Comparison of ENCODE assay signal across 1 cellular context in the genomic region with DNA sequence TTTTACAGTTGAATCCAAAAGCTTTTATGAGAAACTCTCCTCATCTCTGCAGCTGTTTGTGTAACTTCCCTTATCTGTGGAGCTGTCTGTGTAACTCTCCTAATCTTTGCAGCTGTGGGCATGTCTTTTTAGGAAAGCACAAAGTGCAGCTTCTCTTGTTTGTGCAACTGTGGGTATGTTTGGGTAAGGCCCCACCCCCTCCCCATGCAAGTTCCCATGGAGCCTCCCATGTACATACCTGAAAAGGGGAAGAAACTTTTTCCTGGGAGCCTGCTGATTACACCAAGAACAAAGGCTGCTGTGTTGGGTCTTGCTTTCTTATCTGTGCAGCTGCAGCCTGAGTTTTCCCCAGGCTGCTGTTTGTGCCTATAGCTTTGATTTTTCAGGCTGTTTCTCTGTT.
TF ChIP-seq lines count a peak whose summit lies in the region.

No MANE protein-coding gene starts in this region.

TF ChIP-seq in HepG2, 621 proteins besides CTCF, POLR2A, EP300 and RAD21 (continued from another document and continues in another):
- TF ChIP-seq, protein P1, sequence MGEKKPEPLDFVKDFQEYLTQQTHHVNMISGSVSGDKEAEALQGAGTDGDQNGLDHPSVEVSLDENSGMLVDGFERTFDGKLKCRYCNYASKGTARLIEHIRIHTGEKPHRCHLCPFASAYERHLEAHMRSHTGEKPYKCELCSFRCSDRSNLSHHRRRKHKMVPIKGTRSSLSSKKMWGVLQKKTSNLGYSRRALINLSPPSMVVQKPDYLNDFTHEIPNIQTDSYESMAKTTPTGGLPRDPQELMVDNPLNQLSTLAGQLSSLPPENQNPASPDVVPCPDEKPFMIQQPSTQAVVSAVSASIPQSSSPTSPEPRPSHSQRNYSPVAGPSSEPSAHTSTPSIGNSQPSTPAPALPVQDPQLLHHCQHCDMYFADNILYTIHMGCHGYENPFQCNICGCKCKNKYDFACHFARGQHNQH (CRISPR knock-in tag; IDR thresholded peaks at IDR 0.05): peak; percentile 97
- TF ChIP-seq, protein P2, sequence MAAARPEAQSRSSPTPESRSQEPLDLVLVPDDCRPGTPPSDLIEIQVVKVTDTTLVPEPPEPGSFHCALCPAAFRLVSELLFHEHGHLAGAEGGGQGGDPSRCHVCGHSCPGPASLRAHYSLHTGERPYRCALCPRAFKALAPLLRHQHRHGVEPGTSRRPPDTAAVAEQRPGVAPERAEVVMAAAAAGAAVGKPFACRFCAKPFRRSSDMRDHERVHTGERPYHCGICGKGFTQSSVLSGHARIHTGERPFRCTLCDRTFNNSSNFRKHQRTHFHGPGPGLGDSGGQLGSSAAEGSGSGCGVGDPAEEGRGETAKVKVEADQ (CRISPR knock-in tag; IDR thresholded peaks at IDR 0.05; ENCODE audit: borderline replicate concordance): no peak
- TF ChIP-seq, protein P3, sequence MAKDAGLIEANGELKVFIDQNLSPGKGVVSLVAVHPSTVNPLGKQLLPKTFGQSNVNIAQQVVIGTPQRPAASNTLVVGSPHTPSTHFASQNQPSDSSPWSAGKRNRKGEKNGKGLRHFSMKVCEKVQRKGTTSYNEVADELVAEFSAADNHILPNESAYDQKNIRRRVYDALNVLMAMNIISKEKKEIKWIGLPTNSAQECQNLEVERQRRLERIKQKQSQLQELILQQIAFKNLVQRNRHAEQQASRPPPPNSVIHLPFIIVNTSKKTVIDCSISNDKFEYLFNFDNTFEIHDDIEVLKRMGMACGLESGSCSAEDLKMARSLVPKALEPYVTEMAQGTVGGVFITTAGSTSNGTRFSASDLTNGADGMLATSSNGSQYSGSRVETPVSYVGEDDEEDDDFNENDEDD (CRISPR knock-in tag; IDR thresholded peaks at IDR 0.05; ENCODE audit: borderline replicate concordance): peak; percentile 18; the same call in 1 of the 2 replicates
- TF ChIP-seq IRX3 (CRISPR knock-in tag; IDR thresholded peaks at IDR 0.05; ENCODE audit: borderline replicate concordance, low read depth) (no peak), KLF12 (CRISPR knock-in tag; IDR thresholded peaks at IDR 0.05; ENCODE audit: borderline replicate concordance) (0 out of 2 replicates have a peak, but pooled peaks have one; percentile 10), TARDBP (CRISPR knock-in tag; IDR thresholded peaks at IDR 0.05) (peak; percentile 94), CREM (IDR thresholded peaks at IDR 0.05) (peak; percentile 95), CREM (CRISPR knock-in tag; IDR thresholded peaks at IDR 0.05) (no peak), SMAD9 (CRISPR knock-in tag; IDR thresholded peaks at IDR 0.05) (no peak), NFYC (CRISPR knock-in tag; IDR thresholded peaks at IDR 0.05) (0 out of 2 replicates have a peak, but pooled peaks have one; percentile 40), FLYWCH1 (CRISPR knock-in tag; IDR thresholded peaks at IDR 0.05) (no peak), NCOR1 (IDR thresholded peaks at IDR 0.05; ENCODE audit: borderline replicate concordance, low read length) (peak; percentile 100), XRCC5 (optimal IDR thresholded peaks at IDR 0.05; ENCODE audit: low read length) (peak; percentile 86), SOX13 (IDR thresholded peaks at IDR 0.05) (peak; percentile 89), SOX13 (CRISPR knock-in tag; conservative IDR thresholded peaks at IDR 0.05 in 1 of 2, IDR thresholded peaks at IDR 0.05 in 1 of 2) (peak in 1 of 2 experiments; percentile 98; a peak in 2 of 4 replicates), MYNN (CRISPR knock-in tag; IDR thresholded peaks at IDR 0.05; ENCODE audit: low read depth) (no peak), NCOA1 (CRISPR knock-in tag; IDR thresholded peaks at IDR 0.05) (peak; percentile 95; the same call in 1 of the 2 replicates), ZSCAN9 (CRISPR knock-in tag; IDR thresholded peaks at IDR 0.05; ENCODE audit: borderline replicate concordance) (peak; percentile 79; the same call in 1 of the 2 replicates), KLF6 (CRISPR knock-in tag; IDR thresholded peaks at IDR 0.05) (peak; percentile 49; the same call in 1 of the 2 replicates), YEATS4 (CRISPR knock-in tag; IDR thresholded peaks at IDR 0.05; ENCODE audit: borderline replicate concordance) (peak; percentile 19; the same call in 1 of the 2 replicates), JUND (CRISPR knock-in tag; IDR thresholded peaks at IDR 0.05) (no peak), YEATS2 (CRISPR knock-in tag; IDR thresholded peaks at IDR 0.05; ENCODE audit: borderline replicate concordance) (peak; percentile 57; the same call in 1 of the 2 replicates), MEIS2 (CRISPR knock-in tag; IDR thresholded peaks at IDR 0.05) (peak; percentile 83), ZNF343 (CRISPR knock-in tag; IDR thresholded peaks at IDR 0.05) (peak; percentile 42; the same call in 1 of the 2 replicates), ZNF839 (CRISPR knock-in tag; IDR thresholded peaks at IDR 0.05; ENCODE audit: borderline replicate concordance) (no peak), ZFY (CRISPR knock-in tag; IDR thresholded peaks at IDR 0.05) (0 out of 2 replicates have a peak, but pooled peaks have one; percentile 25), ZBTB20 (CRISPR knock-in tag; IDR thresholded peaks at IDR 0.05; ENCODE audit: borderline replicate concordance, low read depth) (peak; percentile 93), SUZ12 (IDR thresholded peaks at IDR 0.05; ENCODE audit: low read depth, low read length) (no peak), ZNF749 (CRISPR knock-in tag; IDR thresholded peaks at IDR 0.05; ENCODE audit: borderline replicate concordance) (no peak), TP53 (CRISPR knock-in tag; conservative IDR thresholded peaks at IDR 0.05) (0 out of 2 replicates have a peak, but pooled peaks have one; percentile 33), GABPA (IDR thresholded peaks at IDR 0.05; ENCODE audit: low read depth, low read length) (no peak), GABPA (CRISPR knock-in tag; IDR thresholded peaks at IDR 0.05; ENCODE audit: low read depth) (peak; percentile 57; the same call in 1 of the 2 replicates), TCF7 (IDR thresholded peaks at IDR 0.05; ENCODE audit: low read depth) (peak; percentile 90), GFI1 (CRISPR knock-in tag; IDR thresholded peaks at IDR 0.05; ENCODE audit: borderline replicate concordance) (peak; percentile 96), HNF4A (CRISPR knock-in tag; IDR thresholded peaks at IDR 0.05) (peak; percentile 99), SP4 (CRISPR knock-in tag; IDR thresholded peaks at IDR 0.05) (no peak; the same call in 1 of the 2 replicates), PHF5A (CRISPR knock-in tag; IDR thresholded peaks at IDR 0.05; ENCODE audit: low read depth, unreplicated experiment) (peak; percentile 98), RAD51 (IDR thresholded peaks at IDR 0.05; ENCODE audit: borderline replicate concordance) (no peak), ZNF10 (CRISPR knock-in tag; IDR thresholded peaks at IDR 0.05; ENCODE audit: borderline replicate concordance, low read depth) (no peak), POLR2AphosphoS5 (IDR thresholded peaks at IDR 0.05; ENCODE audit: low read depth, low read length) (peak; percentile 51)
- TF ChIP-seq, protein P4, sequence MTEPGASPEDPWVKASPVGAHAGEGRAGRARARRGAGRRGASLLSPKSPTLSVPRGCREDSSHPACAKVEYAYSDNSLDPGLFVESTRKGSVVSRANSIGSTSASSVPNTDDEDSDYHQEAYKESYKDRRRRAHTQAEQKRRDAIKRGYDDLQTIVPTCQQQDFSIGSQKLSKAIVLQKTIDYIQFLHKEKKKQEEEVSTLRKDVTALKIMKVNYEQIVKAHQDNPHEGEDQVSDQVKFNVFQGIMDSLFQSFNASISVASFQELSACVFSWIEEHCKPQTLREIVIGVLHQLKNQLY (CRISPR knock-in tag; IDR thresholded peaks at IDR 0.05): peak; percentile 82
- TF ChIP-seq, protein P5, sequence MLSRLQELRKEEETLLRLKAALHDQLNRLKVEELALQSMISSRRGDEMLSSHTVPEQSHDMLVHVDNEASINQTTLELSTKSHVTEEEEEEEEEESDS (CRISPR knock-in tag; IDR thresholded peaks at IDR 0.05; ENCODE audit: borderline replicate concordance): no peak
- TF ChIP-seq, protein P6, sequence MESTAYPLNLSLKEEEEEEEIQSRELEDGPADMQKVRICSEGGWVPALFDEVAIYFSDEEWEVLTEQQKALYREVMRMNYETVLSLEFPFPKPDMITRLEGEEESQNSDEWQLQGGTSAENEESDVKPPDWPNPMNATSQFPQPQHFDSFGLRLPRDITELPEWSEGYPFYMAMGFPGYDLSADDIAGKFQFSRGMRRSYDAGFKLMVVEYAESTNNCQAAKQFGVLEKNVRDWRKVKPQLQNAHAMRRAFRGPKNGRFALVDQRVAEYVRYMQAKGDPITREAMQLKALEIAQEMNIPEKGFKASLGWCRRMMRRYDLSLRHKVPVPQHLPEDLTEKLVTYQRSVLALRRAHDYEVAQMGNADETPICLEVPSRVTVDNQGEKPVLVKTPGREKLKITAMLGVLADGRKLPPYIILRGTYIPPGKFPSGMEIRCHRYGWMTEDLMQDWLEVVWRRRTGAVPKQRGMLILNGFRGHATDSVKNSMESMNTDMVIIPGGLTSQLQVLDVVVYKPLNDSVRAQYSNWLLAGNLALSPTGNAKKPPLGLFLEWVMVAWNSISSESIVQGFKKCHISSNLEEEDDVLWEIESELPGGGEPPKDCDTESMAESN (CRISPR knock-in tag; conservative IDR thresholded peaks at IDR 0.05): 0 out of 2 replicates have a peak, but pooled peaks have one; percentile 41
- TF ChIP-seq, protein P7, sequence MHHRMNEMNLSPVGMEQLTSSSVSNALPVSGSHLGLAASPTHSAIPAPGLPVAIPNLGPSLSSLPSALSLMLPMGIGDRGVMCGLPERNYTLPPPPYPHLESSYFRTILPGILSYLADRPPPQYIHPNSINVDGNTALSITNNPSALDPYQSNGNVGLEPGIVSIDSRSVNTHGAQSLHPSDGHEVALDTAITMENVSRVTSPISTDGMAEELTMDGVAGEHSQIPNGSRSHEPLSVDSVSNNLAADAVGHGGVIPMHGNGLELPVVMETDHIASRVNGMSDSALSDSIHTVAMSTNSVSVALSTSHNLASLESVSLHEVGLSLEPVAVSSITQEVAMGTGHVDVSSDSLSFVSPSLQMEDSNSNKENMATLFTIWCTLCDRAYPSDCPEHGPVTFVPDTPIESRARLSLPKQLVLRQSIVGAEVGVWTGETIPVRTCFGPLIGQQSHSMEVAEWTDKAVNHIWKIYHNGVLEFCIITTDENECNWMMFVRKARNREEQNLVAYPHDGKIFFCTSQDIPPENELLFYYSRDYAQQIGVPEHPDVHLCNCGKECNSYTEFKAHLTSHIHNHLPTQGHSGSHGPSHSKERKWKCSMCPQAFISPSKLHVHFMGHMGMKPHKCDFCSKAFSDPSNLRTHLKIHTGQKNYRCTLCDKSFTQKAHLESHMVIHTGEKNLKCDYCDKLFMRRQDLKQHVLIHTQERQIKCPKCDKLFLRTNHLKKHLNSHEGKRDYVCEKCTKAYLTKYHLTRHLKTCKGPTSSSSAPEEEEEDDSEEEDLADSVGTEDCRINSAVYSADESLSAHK (CRISPR knock-in tag; IDR thresholded peaks at IDR 0.05; ENCODE audit: borderline replicate concordance): no peak
- TF ChIP-seq, protein P8, sequence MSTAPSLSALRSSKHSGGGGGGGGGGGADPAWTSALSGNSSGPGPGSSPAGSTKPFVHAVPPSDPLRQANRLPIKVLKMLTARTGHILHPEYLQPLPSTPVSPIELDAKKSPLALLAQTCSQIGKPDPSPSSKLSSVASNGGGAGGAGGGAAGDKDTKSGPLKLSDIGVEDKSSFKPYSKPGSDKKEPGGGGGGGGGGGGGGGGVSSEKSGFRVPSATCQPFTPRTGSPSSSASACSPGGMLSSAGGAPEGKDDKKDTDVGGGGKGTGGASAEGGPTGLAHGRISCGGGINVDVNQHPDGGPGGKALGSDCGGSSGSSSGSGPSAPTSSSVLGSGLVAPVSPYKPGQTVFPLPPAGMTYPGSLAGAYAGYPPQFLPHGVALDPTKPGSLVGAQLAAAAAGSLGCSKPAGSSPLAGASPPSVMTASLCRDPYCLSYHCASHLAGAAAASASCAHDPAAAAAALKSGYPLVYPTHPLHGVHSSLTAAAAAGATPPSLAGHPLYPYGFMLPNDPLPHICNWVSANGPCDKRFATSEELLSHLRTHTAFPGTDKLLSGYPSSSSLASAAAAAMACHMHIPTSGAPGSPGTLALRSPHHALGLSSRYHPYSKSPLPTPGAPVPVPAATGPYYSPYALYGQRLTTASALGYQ (CRISPR knock-in tag; IDR thresholded peaks at IDR 0.05): peak; percentile 77; the same call in 1 of the 2 replicates
- TF ChIP-seq, protein P9, sequence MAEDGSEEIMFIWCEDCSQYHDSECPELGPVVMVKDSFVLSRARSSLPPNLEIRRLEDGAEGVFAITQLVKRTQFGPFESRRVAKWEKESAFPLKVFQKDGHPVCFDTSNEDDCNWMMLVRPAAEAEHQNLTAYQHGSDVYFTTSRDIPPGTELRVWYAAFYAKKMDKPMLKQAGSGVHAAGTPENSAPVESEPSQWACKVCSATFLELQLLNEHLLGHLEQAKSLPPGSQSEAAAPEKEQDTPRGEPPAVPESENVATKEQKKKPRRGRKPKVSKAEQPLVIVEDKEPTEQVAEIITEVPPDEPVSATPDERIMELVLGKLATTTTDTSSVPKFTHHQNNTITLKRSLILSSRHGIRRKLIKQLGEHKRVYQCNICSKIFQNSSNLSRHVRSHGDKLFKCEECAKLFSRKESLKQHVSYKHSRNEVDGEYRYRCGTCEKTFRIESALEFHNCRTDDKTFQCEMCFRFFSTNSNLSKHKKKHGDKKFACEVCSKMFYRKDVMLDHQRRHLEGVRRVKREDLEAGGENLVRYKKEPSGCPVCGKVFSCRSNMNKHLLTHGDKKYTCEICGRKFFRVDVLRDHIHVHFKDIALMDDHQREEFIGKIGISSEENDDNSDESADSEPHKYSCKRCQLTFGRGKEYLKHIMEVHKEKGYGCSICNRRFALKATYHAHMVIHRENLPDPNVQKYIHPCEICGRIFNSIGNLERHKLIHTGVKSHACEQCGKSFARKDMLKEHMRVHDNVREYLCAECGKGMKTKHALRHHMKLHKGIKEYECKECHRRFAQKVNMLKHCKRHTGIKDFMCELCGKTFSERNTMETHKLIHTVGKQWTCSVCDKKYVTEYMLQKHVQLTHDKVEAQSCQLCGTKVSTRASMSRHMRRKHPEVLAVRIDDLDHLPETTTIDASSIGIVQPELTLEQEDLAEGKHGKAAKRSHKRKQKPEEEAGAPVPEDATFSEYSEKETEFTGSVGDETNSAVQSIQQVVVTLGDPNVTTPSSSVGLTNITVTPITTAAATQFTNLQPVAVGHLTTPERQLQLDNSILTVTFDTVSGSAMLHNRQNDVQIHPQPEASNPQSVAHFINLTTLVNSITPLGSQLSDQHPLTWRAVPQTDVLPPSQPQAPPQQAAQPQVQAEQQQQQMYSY (CRISPR knock-in tag; IDR thresholded peaks at IDR 0.05): no peak
- TF ChIP-seq, protein P10, sequence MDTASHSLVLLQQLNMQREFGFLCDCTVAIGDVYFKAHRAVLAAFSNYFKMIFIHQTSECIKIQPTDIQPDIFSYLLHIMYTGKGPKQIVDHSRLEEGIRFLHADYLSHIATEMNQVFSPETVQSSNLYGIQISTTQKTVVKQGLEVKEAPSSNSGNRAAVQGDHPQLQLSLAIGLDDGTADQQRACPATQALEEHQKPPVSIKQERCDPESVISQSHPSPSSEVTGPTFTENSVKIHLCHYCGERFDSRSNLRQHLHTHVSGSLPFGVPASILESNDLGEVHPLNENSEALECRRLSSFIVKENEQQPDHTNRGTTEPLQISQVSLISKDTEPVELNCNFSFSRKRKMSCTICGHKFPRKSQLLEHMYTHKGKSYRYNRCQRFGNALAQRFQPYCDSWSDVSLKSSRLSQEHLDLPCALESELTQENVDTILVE (CRISPR knock-in tag; IDR thresholded peaks at IDR 0.05): no peak; the same call in 1 of the 2 replicates
